Comparison of ENCODE assay signal across 1 cellular context in genomic region chr3:127455541-127456450, GRCh38.
TF ChIP-seq lines count a peak whose summit lies in the region.

No MANE protein-coding gene starts in this region.

TF ChIP-seq in HepG2, 621 proteins besides CTCF, POLR2A, EP300 and RAD21 (continued from another document and continues in another):
- TF ChIP-seq ZNF678 (CRISPR knock-in tag; IDR thresholded peaks at IDR 0.05), result no peak
- no peak for TF ChIP-seq ZSCAN5A (CRISPR knock-in tag; IDR thresholded peaks at IDR 0.05; ENCODE audit: borderline replicate concordance)
- no peak for TF ChIP-seq RBM39 (IDR thresholded peaks at IDR 0.05; ENCODE audit: low read depth, low read length, poor library complexity, severe bottlenecking)
- TF ChIP-seq AKAP8 (CRISPR knock-in tag; IDR thresholded peaks at IDR 0.05), result no peak
- TF ChIP-seq BRCA1 (CRISPR knock-in tag; IDR thresholded peaks at IDR 0.05), result no peak
- TF ChIP-seq ZFYVE20 (CRISPR knock-in tag; IDR thresholded peaks at IDR 0.05; ENCODE audit: borderline replicate concordance, low read depth), result no peak
- TF ChIP-seq PLSCR1 (CRISPR knock-in tag; IDR thresholded peaks at IDR 0.05; ENCODE audit: borderline replicate concordance), result no peak
- TF ChIP-seq RXRB (CRISPR knock-in tag; IDR thresholded peaks at IDR 0.05; ENCODE audit: borderline replicate concordance), result no peak
- no peak for TF ChIP-seq ZHX1 (CRISPR knock-in tag; IDR thresholded peaks at IDR 0.05; ENCODE audit: low read depth)
- peak; percentile 81 for TF ChIP-seq ZBTB7B (CRISPR knock-in tag; IDR thresholded peaks at IDR 0.05)
- no peak for TF ChIP-seq ZNF577 (CRISPR knock-in tag; IDR thresholded peaks at IDR 0.05; ENCODE audit: borderline replicate concordance, low read depth)
- TF ChIP-seq HBP1 (CRISPR knock-in tag; IDR thresholded peaks at IDR 0.05; ENCODE audit: low read depth), result no peak
- TF ChIP-seq PRMT3 (CRISPR knock-in tag; IDR thresholded peaks at IDR 0.05; ENCODE audit: borderline replicate concordance, low read depth), result no peak
- peak; percentile 97 for TF ChIP-seq STAG1 (CRISPR knock-in tag; IDR thresholded peaks at IDR 0.05)
- no peak for TF ChIP-seq POLR2G (IDR thresholded peaks at IDR 0.05; ENCODE audit: low read depth, low read length)
- TF ChIP-seq PCBP2 (optimal IDR thresholded peaks at IDR 0.05; ENCODE audit: low read depth, low read length, poor library complexity, severe bottlenecking), result no peak
- peak; percentile 69 for TF ChIP-seq ZNF883 (CRISPR knock-in tag; IDR thresholded peaks at IDR 0.05; ENCODE audit: not compliant biosample characterization)
- no peak for TF ChIP-seq NCOR1 (IDR thresholded peaks at IDR 0.05; ENCODE audit: borderline replicate concordance, low read length)
- no peak for TF ChIP-seq SYNCRIP (IDR thresholded peaks at IDR 0.05; ENCODE audit: insufficient read depth, low read depth, low read length)
- TF ChIP-seq NFKB2 (CRISPR knock-in tag; IDR thresholded peaks at IDR 0.05; ENCODE audit: borderline replicate concordance), result peak; percentile 45; the same call in 1 of the 2 replicates
- peak; percentile 40; the same call in 1 of the 2 replicates for TF ChIP-seq BCL6 (CRISPR knock-in tag; IDR thresholded peaks at IDR 0.05)
- TF ChIP-seq FUBP1 (CRISPR knock-in tag; IDR thresholded peaks at IDR 0.05; ENCODE audit: borderline replicate concordance), result no peak
- TF ChIP-seq ZNF597 (CRISPR knock-in tag; IDR thresholded peaks at IDR 0.05), result no peak
- no peak for TF ChIP-seq SKI (IDR thresholded peaks at IDR 0.05; ENCODE audit: partially characterized antibody)
- no peak for TF ChIP-seq KDM3A (CRISPR knock-in tag; IDR thresholded peaks at IDR 0.05; ENCODE audit: low read depth)
- TF ChIP-seq ZFP36 (IDR thresholded peaks at IDR 0.05; ENCODE audit: borderline replicate concordance, low read depth, low read length, partially characterized antibody), result no peak
- TF ChIP-seq ZNF609 (CRISPR knock-in tag; IDR thresholded peaks at IDR 0.05; ENCODE audit: borderline replicate concordance), result no peak
- TF ChIP-seq ELF3 (CRISPR knock-in tag; IDR thresholded peaks at IDR 0.05), result 0 out of 2 replicates have a peak, but pooled peaks have one; percentile 24
- TF ChIP-seq ZNF121 (CRISPR knock-in tag; IDR thresholded peaks at IDR 0.05), result peak; percentile 75; the same call in 1 of the 2 replicates
- TF ChIP-seq GZF1 (CRISPR knock-in tag; IDR thresholded peaks at IDR 0.05), result no peak
- no peak for TF ChIP-seq NPAS2 (CRISPR knock-in tag; IDR thresholded peaks at IDR 0.05; ENCODE audit: borderline replicate concordance)
- no peak for TF ChIP-seq SMYD3 (CRISPR knock-in tag; IDR thresholded peaks at IDR 0.05)
- no peak for TF ChIP-seq ZNF138 (CRISPR knock-in tag; IDR thresholded peaks at IDR 0.05; ENCODE audit: low read depth)
- TF ChIP-seq DNMT3B (CRISPR knock-in tag; conservative IDR thresholded peaks at IDR 0.05), result no peak
- TF ChIP-seq MNT (IDR thresholded peaks at IDR 0.05), result no peak
- TF ChIP-seq ZNF607 (CRISPR knock-in tag; IDR thresholded peaks at IDR 0.05; ENCODE audit: borderline replicate concordance), result no peak
- no peak for TF ChIP-seq REPIN1 (CRISPR knock-in tag; IDR thresholded peaks at IDR 0.05; ENCODE audit: borderline replicate concordance, low read depth)
- no peak for TF ChIP-seq ZNF350 (CRISPR knock-in tag; IDR thresholded peaks at IDR 0.05; ENCODE audit: borderline replicate concordance, low read depth)
- TF ChIP-seq ATF7-NPFF (CRISPR knock-in tag; IDR thresholded peaks at IDR 0.05; ENCODE audit: low read depth), result no peak; the same call in 1 of the 2 replicates
- TF ChIP-seq ATRX (CRISPR knock-in tag; IDR thresholded peaks at IDR 0.05; ENCODE audit: borderline replicate concordance), result no peak
- no peak for TF ChIP-seq GLI4 (CRISPR knock-in tag; IDR thresholded peaks at IDR 0.05; ENCODE audit: borderline replicate concordance)
- TF ChIP-seq ZNF253 (CRISPR knock-in tag; IDR thresholded peaks at IDR 0.05; ENCODE audit: borderline replicate concordance), result no peak
- TF ChIP-seq ZNF724P (CRISPR knock-in tag; IDR thresholded peaks at IDR 0.05; ENCODE audit: borderline replicate concordance), result no peak
- no peak for TF ChIP-seq SAP130 (CRISPR knock-in tag; IDR thresholded peaks at IDR 0.05; ENCODE audit: low read depth)
- TF ChIP-seq GPN1 (CRISPR knock-in tag; IDR thresholded peaks at IDR 0.05; ENCODE audit: borderline replicate concordance), result no peak
- TF ChIP-seq ZNF564 (CRISPR knock-in tag; IDR thresholded peaks at IDR 0.05), result no peak
- TF ChIP-seq ZFY (CRISPR knock-in tag; IDR thresholded peaks at IDR 0.05), result peak; percentile 40
- TF ChIP-seq BHLHE40 (IDR thresholded peaks at IDR 0.05; ENCODE audit: low read length), result no peak
- TF ChIP-seq SMC3 (IDR thresholded peaks at IDR 0.05; ENCODE audit: low read length), result peak; percentile 30; the same call in 1 of the 2 replicates
- no peak for TF ChIP-seq ZMAT3 (CRISPR knock-in tag; conservative IDR thresholded peaks at IDR 0.05)
- TF ChIP-seq FOXO1 (CRISPR knock-in tag; IDR thresholded peaks at IDR 0.05), result peak; percentile 73
- no peak for TF ChIP-seq ZC3H13 (CRISPR knock-in tag; IDR thresholded peaks at IDR 0.05)
- no peak for TF ChIP-seq ZNF354B (CRISPR knock-in tag; IDR thresholded peaks at IDR 0.05)
- no peak for TF ChIP-seq HOXA5 (CRISPR knock-in tag; IDR thresholded peaks at IDR 0.05)
- TF ChIP-seq CBFB (CRISPR knock-in tag; IDR thresholded peaks at IDR 0.05), result peak; percentile 70
